ENCODE assay signal across 12 cellular contexts in the genomic region with DNA sequence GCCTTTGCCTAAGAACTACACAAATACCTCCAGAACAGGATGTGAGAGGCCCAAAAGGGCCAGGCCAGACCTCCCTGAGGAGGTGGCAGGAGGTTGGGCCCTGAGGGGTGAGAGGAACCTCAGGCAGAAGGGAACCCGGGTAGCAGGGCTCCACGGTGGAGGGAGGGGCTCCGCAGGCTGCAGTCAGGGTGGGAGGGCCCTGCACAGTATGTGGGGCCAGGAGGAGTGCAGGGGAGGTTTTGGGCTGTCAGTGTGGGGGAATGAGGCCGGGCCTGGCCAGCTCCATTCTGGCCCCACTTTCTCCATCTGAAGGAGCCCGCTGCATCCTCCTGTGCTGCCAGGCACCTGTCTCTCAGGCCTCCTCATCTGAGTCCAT. TPM values are rescaled to one million over a fixed set of nuclear protein-coding genes. Genes with fewer than 3 reads are reported as not detected.
A peak's percentile ranks its signal among the peaks of the same experiment; 100 is the strongest.
DNase-seq lines count a peak whose midpoint lies in the region; ATAC-seq, FAIRE-seq and TF ChIP-seq lines count a peak whose summit lies in the region.
"Had no signal": no experiment of that assay in that cellular context is flagged by ENCODE, and none has a peak within 500 bp of the region (broad histone marks: within the 10 kb centered on the region; RNA-seq: fewer than 3 reads in every experiment).

No MANE protein-coding gene starts in this region.

- no peaks in the 10 kb centered on the region for H3K9me3 ChIP-seq in HEK293 (ENCODE audit: control insufficient read depth, insufficient read depth, low read depth, low read length)
- no peaks in the 10 kb centered on the region for H3K9me3 ChIP-seq in SU-DHL-6 (ENCODE audit: insufficient read depth, low read length)
- H3K9me3 ChIP-seq in H1 (ENCODE audit: insufficient read depth in 2 of 2, low read depth in 1 of 2, low read length in 1 of 2) = no peaks in the 10 kb centered on the region; a peak in 1 of 4 replicates

- TF ChIP-seq POLR2A in H1 (IDR thresholded peaks at IDR 0.05; ENCODE audit: control extremely low read depth in 1 of 2, low read depth in 2 of 2, low read length in 2 of 2) = no peak

- no peak overlapping the region for H3K14ac ChIP-seq in H1 (ENCODE audit: insufficient read length)

- no peak overlapping the region for H2BK20ac ChIP-seq in H1 (ENCODE audit: low read length)

- H3F3A ChIP-seq in SU-DHL-6 (ENCODE audit: insufficient read depth) = peaks cover 24% of the 10 kb centered on the region

- DNase-seq in H1 (ENCODE audit: low read depth in 1 of 2, low spot score in 2 of 2) (no peak), hepatic stellate cell (ENCODE audit: low spot score) (no peak), LoVo (ENCODE audit: low spot score) (no peak)
- DNase-seq: GOT3 had no signal

- 0 out of 2 replicates have a peak overlapping the region, but pooled peaks have one; percentile 51 for H3K18ac ChIP-seq in H1 (ENCODE audit: extremely low read depth, low read length)

- H2BK5ac ChIP-seq in H1 (ENCODE audit: low read depth, low read length) = peak overlapping the region; percentile 76; the same call in 1 of the 2 replicates

- H3K79me2 ChIP-seq in SU-DHL-6 (ENCODE audit: insufficient read depth, low read length) (no peaks in the 10 kb centered on the region), H1 (ENCODE audit: control insufficient read depth in 1 of 2, insufficient read depth in 2 of 2, low read length in 2 of 2) (no peaks in the 10 kb centered on the region)

- H4K8ac ChIP-seq in H1 (ENCODE audit: extremely low read depth, insufficient read depth, low read length) = peak overlapping the region; percentile 75; the same call in 1 of the 2 replicates

- 71% methylated on average over 5 of the region's 5 CpGs; no CpG with 5 or more reads in 1 of the 2 experiments for WGBS in H1 (ENCODE audit: extremely low coverage in 1 of 2, insufficient coverage in 1 of 2, insufficient read length in 1 of 2, insufficient replicate concordance in 2 of 2, low coverage in 1 of 2, low lambda C conversion rate in 2 of 2, missing lambda C conversion rate in 1 of 2), 2 experiments

- H3K9ac ChIP-seq in SU-DHL-6 (ENCODE audit: low read length) = peak overlapping the region; percentile 26
- H3K9ac ChIP-seq in H1 (replicated peaks in 1 of 4; ENCODE audit: extremely low read depth in 1 of 4, low read depth in 3 of 4, low read length in 3 of 4) = no peak overlapping the region

- FAIRE-seq in H1 (lab: Jason Lieb, UNC) = no peak
- FAIRE-seq: colon, HTR-8/SVneo had no signal

- H3K4ac ChIP-seq in H1 (replicated peaks; ENCODE audit: insufficient read length, low read depth, low read length) = peak overlapping the region; percentile 7

- peak overlapping the region; percentile 28 for H2BK120ac ChIP-seq in H1 (replicated peaks; ENCODE audit: low read depth, low read length)

- H4K20me1 ChIP-seq in SU-DHL-6 (ENCODE audit: low read depth, low read length) = no peaks in the 10 kb centered on the region
- no peaks in the 10 kb centered on the region for H4K20me1 ChIP-seq in H1 (replicated peaks in 1 of 2; ENCODE audit: control insufficient read depth in 1 of 2, insufficient read depth in 2 of 2, low read length in 2 of 2)

- H3K23me2 ChIP-seq in H1 (ENCODE audit: low read depth, low read length) = no peaks in the 10 kb centered on the region

- H2AFZ ChIP-seq in SU-DHL-6 (ENCODE audit: low read depth, low read length, severe bottlenecking) = no peak overlapping the region
- H2AFZ ChIP-seq in H1 (ENCODE audit: low read length) = no peak overlapping the region

- TF ChIP-seq CTCF in HEK293 (tag by site-specific recombination; IDR thresholded peaks at IDR 0.05) (no peak), SU-DHL-6 (IDR thresholded peaks at IDR 0.05; ENCODE audit: insufficient read depth, low read length, poor library complexity, severe bottlenecking) (no peak), H1 (IDR thresholded peaks at IDR 0.05; ENCODE audit: control extremely low read depth in 1 of 3, insufficient read depth in 1 of 3, low read depth in 1 of 3, low read length in 3 of 3) (no peak)

- H3K56ac ChIP-seq in H1 (replicated peaks; ENCODE audit: insufficient read length, low read depth, low read length) = no peak overlapping the region

- H3K9me2 ChIP-seq in SU-DHL-6 (replicated peaks; ENCODE audit: insufficient read depth, low read length) = no peaks in the 10 kb centered on the region

- H3K27ac ChIP-seq in HEK293 (ENCODE audit: extremely low read depth, low read depth, low read length) (peak overlapping the region; percentile 52; the same call in 1 of the 2 replicates), SU-DHL-6 (ENCODE audit: low read depth, low read length) (peak overlapping the region; percentile 66), H1 (ENCODE audit: low read depth, low read length) (no peak overlapping the region), skin epidermis (peak overlapping the region in 17 of 21 experiments; percentile 1 to 77 (median 40))

- TF ChIP-seq RAD21 in H1 (IDR thresholded peaks at IDR 0.05 in 1 of 2, conservative IDR thresholded peaks at IDR 0.05 in 1 of 2; ENCODE audit: low read depth in 2 of 2, low read length in 2 of 2) = no peak

- H3K79me1 ChIP-seq in H1 (ENCODE audit: low read depth, low read length) = no peaks in the 10 kb centered on the region

- H2AK5ac ChIP-seq in H1 (ENCODE audit: low read depth, low read length) = no peak overlapping the region

- H3K4me1 ChIP-seq in HEK293 (ENCODE audit: control insufficient read depth, insufficient read depth, low read length) (peaks cover 19% of the 10 kb centered on the region), H1 (replicated peaks in 1 of 4; ENCODE audit: control insufficient read depth in 3 of 4, insufficient read depth in 4 of 4, low read length in 3 of 4) (peaks cover 0 to 30% (median 24%) of the 10 kb centered on the region in 4 experiments; a peak in 6 of 7 replicates)

- no peaks in the 10 kb centered on the region for H3K27me3 ChIP-seq in SU-DHL-6 (ENCODE audit: low read length)
- H3K27me3 ChIP-seq in H1 (replicated peaks in 1 of 4; ENCODE audit: control insufficient read depth in 3 of 4, extremely low read depth in 1 of 4, insufficient read depth in 3 of 4, low read length in 3 of 4) = no peaks in the 10 kb centered on the region

- ATAC-seq in HG03045 (IDR thresholded peaks at IDR 0.05; ENCODE audit: unreplicated experiment) = no peak
- no peak for ATAC-seq in HG02884 (IDR thresholded peaks at IDR 0.05; ENCODE audit: unreplicated experiment)
- ATAC-seq: activated CD4-positive, CD25-positive, alpha-beta regulatory T cell treated with anti-CD3 and anti-CD28 coated beads, Interleukin-2, amount 50 U/mL, for 24 hours had no signal

- H3K4me2 ChIP-seq in SU-DHL-6 (ENCODE audit: low read depth, low read length, poor library complexity, severe bottlenecking) = peak overlapping the region; percentile 39
- no peak overlapping the region for H3K4me2 ChIP-seq in H1 (ENCODE audit: insufficient read depth in 1 of 2, low read depth in 2 of 2, low read length in 2 of 2)

- H3K36me3 ChIP-seq in HEK293 (ENCODE audit: control insufficient read depth in 2 of 2, insufficient read depth in 1 of 2, low read length in 2 of 2) (peaks cover 0 to 7% of the 10 kb centered on the region in 2 experiments; a peak in 1 of 3 replicates), SU-DHL-6 (ENCODE audit: low read length) (no peaks in the 10 kb centered on the region), H1 (ENCODE audit: control insufficient read depth in 2 of 4, insufficient read depth in 4 of 4, low read length in 3 of 4) (peaks cover 0 to 3% (median 0%) of the 10 kb centered on the region in 4 experiments; a peak in 1 of 8 replicates)

- no peak overlapping the region for H3K23ac ChIP-seq in H1 (ENCODE audit: insufficient read length)

- H3K4me3 ChIP-seq in HEK293 (ENCODE audit: low read depth, low read length) (no peak overlapping the region), SU-DHL-6 (ENCODE audit: insufficient read depth, low read length, poor library complexity, severe bottlenecking) (no peak overlapping the region), H1 (ENCODE audit: extremely low read depth in 1 of 4, insufficient read depth in 2 of 4, low read depth in 3 of 4, low read length in 4 of 4) (no peak overlapping the region), skin epidermis (no peak overlapping the region)

- H2BK15ac ChIP-seq in H1 (ENCODE audit: low read length) = peak overlapping the region; percentile 46; the same call in 1 of the 2 replicates

- no peak overlapping the region for H4K5ac ChIP-seq in H1 (ENCODE audit: insufficient read length, low read depth, low read length)

- H2BK12ac ChIP-seq in H1 (ENCODE audit: low read depth, low read length) = 0 out of 2 replicates have a peak overlapping the region, but pooled peaks have one; percentile 78

- CTCF ChIA-PET in HEK293 (lab: Yijun Ruan, JAX) = interaction anchor here (0.7 to 7.9 kb wide), 11 partner anchors 9 to 528 kb away, joined by 3 to 52 read pairs (median 4); a partner anchor contains a TSS
- CTCF ChIA-PET in H1 (lab: Charles Lee; ENCODE audit: partially characterized antibody) = interaction anchor here (0.7 to 10.8 kb wide), 37 partner anchors 8 to 424 kb away, joined by 3 to 91 read pairs (median 5); a partner anchor contains a TSS

- POLR2A ChIA-PET in HEK293 (lab: Yijun Ruan, JAX) (interaction anchor here (0.6 to 9.0 kb wide), 2 partner anchors 55 to 77 kb away, joined by 3 to 107 read pairs; a partner anchor contains a TSS), H1 (lab: Charles Lee; ENCODE audit: partially characterized antibody) (interaction anchor here (0.8 to 39.2 kb wide), 12 partner anchors 8 to 358 kb away, joined by 3 to 895 read pairs (median 4); a partner anchor contains a TSS)

- peak overlapping the region; percentile 76 for H4K91ac ChIP-seq in H1 (replicated peaks; ENCODE audit: insufficient read length, low read length)

- no peak for TF ChIP-seq EP300 in H1 (IDR thresholded peaks at IDR 0.05; ENCODE audit: borderline replicate concordance in 1 of 2, low read depth in 2 of 2, low read length in 2 of 2)

RNA-seq across cellular contexts. Expression of a gene that starts 25.9 kb away (rescaled TPM):
- 19.6 and 20.5 TPM in 2 replicates for total RNA-seq in H1 (2021; fragmentation: NEBNext Ultra II Directional; extraction: Animal tissue kit (Norgen Biotek cat#: 25700))
- polyA plus RNA-seq in H1 (2011; rRNA removed) = 10.8 and 16.0 TPM in 2 replicates
- 12.4 TPM for polyA plus RNA-seq in H1 (2011; cell fraction: cytosol; rRNA removed)
- 23.3 TPM for polyA plus RNA-seq in H1 (2011; cell fraction: nucleus; rRNA removed)
- polyA plus RNA-seq in H1 (2012, experiment 1 of 2) = 10.7 to 18.5 TPM (median 16.7 TPM) in 4 replicates
- 12.5 TPM for polyA plus RNA-seq in H1 (2012, experiment 2 of 2)
- 14.1 TPM for polyA plus RNA-seq in H1 (2013, experiment 1 of 2)
- polyA plus RNA-seq in H1 (2013, experiment 2 of 2) = 15.3 TPM
- polyA minus RNA-seq in H1 (2011; rRNA and poly(A)+ RNA removed) = 9.2 and 9.8 TPM in 2 replicates
- 12.0 TPM for polyA minus RNA-seq in H1 (2011; cell fraction: cytosol; rRNA and poly(A)+ RNA removed)
- 13.9 TPM for polyA minus RNA-seq in H1 (2011; cell fraction: nucleus; rRNA and poly(A)+ RNA removed)

RNA-seq across cellular contexts. Expression of a gene that starts 55.1 kb away (rescaled TPM):
- 42.1 and 47.4 TPM in 2 replicates for total RNA-seq in H1 (2021; fragmentation: NEBNext Ultra II Directional; extraction: Animal tissue kit (Norgen Biotek cat#: 25700))
- polyA plus RNA-seq in H1 (2011; rRNA removed) = 108 and 187 TPM in 2 replicates
- 146 TPM for polyA plus RNA-seq in H1 (2011; cell fraction: cytosol; rRNA removed)
- polyA plus RNA-seq in H1 (2011; cell fraction: nucleus; rRNA removed) = 143 TPM
- 55.0 to 142 TPM (median 113 TPM) in 4 replicates for polyA plus RNA-seq in H1 (2012, experiment 1 of 2)
- 62.5 TPM for polyA plus RNA-seq in H1 (2012, experiment 2 of 2)
- 18.5 TPM for polyA plus RNA-seq in H1 (2013, experiment 1 of 2)
- polyA plus RNA-seq in H1 (2013, experiment 2 of 2) = 19.9 TPM
- polyA minus RNA-seq in H1 (2011; rRNA and poly(A)+ RNA removed) = 63.3 and 82.3 TPM in 2 replicates
- polyA minus RNA-seq in H1 (2011; cell fraction: cytosol; rRNA and poly(A)+ RNA removed) = 113 TPM
- 186 TPM for polyA minus RNA-seq in H1 (2011; cell fraction: nucleus; rRNA and poly(A)+ RNA removed)
